Comparison of ENCODE assay signal across 22 cellular contexts in genomic region chr6:21171801-21172200, GRCh38.
A peak's percentile ranks its signal among the peaks of the same experiment; 100 is the strongest.
DNase-seq lines count a peak whose midpoint lies in the region; ATAC-seq and TF ChIP-seq lines count a peak whose summit lies in the region.
"Had no signal": no experiment of that assay in that cellular context is flagged by ENCODE, and none has a peak within 500 bp of the region (broad histone marks: within the 10 kb centered on the region; RNA-seq: fewer than 3 reads in every experiment).

No MANE protein-coding gene starts in this region.

- no peak overlapping the region for H2AFZ ChIP-seq in PC-3 (ENCODE audit: low read length)
- H2AFZ ChIP-seq: GM23248 had no signal

- H3K4me3 Mint-ChIP-seq in T-helper 17 cell: no peak overlapping the region
- H3K4me3 Mint-ChIP-seq in CD8-positive, alpha-beta T cell: no peak overlapping the region
- H3K4me3 Mint-ChIP-seq: CD4-positive, CD25-positive, alpha-beta regulatory T cell; H9 had no signal

- DNase-seq in HT1080 (ENCODE audit: low read depth) (peak; percentile 17), PC-3 (peak; percentile 15), astrocyte of the spinal cord (ENCODE audit: low read depth, low spot score) (peak; percentile 24), non-pigmented ciliary epithelial cell (ENCODE audit: low read depth) (peak; percentile 26), T-helper 17 cell (no peak), NCI-H82 treated with DMSO at 0.1 percent for 48 hours (lab: John Stamatoyannopoulos, UW; ENCODE audit: unreplicated experiment) (no peak)
- no peak for DNase-seq in CD8-positive, alpha-beta T cell
- DNase-seq: CD4-positive, CD25-positive, alpha-beta regulatory T cell; COR-L47; DMS79; GM23248; H9; Karpas-422; MV-4-11; NCI-H1694 treated with DMSO at 0.1 percent for 48 hours; NCI-H2081 treated with DMSO at 0.1 percent for 48 hours; NCI-H2171 treated with DMSO at 0.1 percent for 48 hours; NCI-H524 treated with DMSO at 0.1 percent for 48 hours; NCI-H82; OCI-M1; Right ventricle myocardium superior had no signal

- no peak overlapping the region for H3K27ac ChIP-seq in PC-3 (ENCODE audit: low read length)
- no peak overlapping the region for H3K27ac ChIP-seq in CD8-positive, alpha-beta T cell (ENCODE audit: low read depth, low read length)
- H3K27ac ChIP-seq: GM23248 had no signal

- H3F3A ChIP-seq in PC-3 (ENCODE audit: low read length, unreplicated experiment): no peaks in the 10 kb centered on the region

- no peaks in the 10 kb centered on the region for H3K79me2 ChIP-seq in PC-3 (ENCODE audit: low read length)

- no peak overlapping the region for H3K9ac ChIP-seq in PC-3 (ENCODE audit: low read length)
- H3K9ac ChIP-seq: GM23248 had no signal

- H3K9me2 ChIP-seq in PC-3 (replicated peaks; ENCODE audit: low read length): no peaks in the 10 kb centered on the region

- no peaks in the 10 kb centered on the region for H3K27me3 ChIP-seq in PC-3 (ENCODE audit: low read length)
- H3K27me3 ChIP-seq in CD8-positive, alpha-beta T cell (ENCODE audit: insufficient read depth, low read length): no peaks in the 10 kb centered on the region

- H3K4me1 ChIP-seq in PC-3 (ENCODE audit: insufficient read depth, low read length): peaks cover 8% of the 10 kb centered on the region; the same call in 1 of the 2 replicates
- no peaks in the 10 kb centered on the region for H3K4me1 ChIP-seq in CD8-positive, alpha-beta T cell (ENCODE audit: insufficient read depth, low read length)

- H3K4me1 Mint-ChIP-seq in T-helper 17 cell: peaks cover 2% of the 10 kb centered on the region
- H3K4me1 Mint-ChIP-seq in CD8-positive, alpha-beta T cell (ENCODE audit: low read depth): no peaks in the 10 kb centered on the region

- H4K20me1 ChIP-seq in PC-3 (ENCODE audit: low read length): no peaks in the 10 kb centered on the region

- POLR2A ChIA-PET in PC-3 (lab: Charles Lee; ENCODE audit: unreplicated experiment): no interaction called here
- POLR2A ChIA-PET in CD8-positive, alpha-beta T cell (lab: Charles Lee): no interaction called here

- ATAC-seq in PC-3: no peak
- ATAC-seq in T-helper 17 cell: no peak
- no peak for ATAC-seq in CD8-positive, alpha-beta T cell
- ATAC-seq: GM12878 had no signal

- H3K36me3 Mint-ChIP-seq in T-helper 17 cell (ENCODE audit: low read depth): no peaks in the 10 kb centered on the region
- peaks cover 19% of the 10 kb centered on the region for H3K36me3 Mint-ChIP-seq in CD8-positive, alpha-beta T cell

- in situ Hi-C loops in astrocyte of the spinal cord (cut with HindIII; ENCODE audit: low sequenced_read_pairs): no loop called here

- H3K4me3 ChIP-seq in PC-3 (ENCODE audit: low read length) (no peak overlapping the region), astrocyte of the spinal cord (ENCODE audit: low read depth, low read length) (no peak overlapping the region)
- no peak overlapping the region for H3K4me3 ChIP-seq in CD8-positive, alpha-beta T cell (ENCODE audit: low read depth, low read length)
- H3K4me3 ChIP-seq: GM12878, GM23248 had no signal

- no peaks in the 10 kb centered on the region for H3K27me3 Mint-ChIP-seq in T-helper 17 cell
- no peaks in the 10 kb centered on the region for H3K27me3 Mint-ChIP-seq in CD8-positive, alpha-beta T cell (ENCODE audit: low read depth)
- H3K27me3 Mint-ChIP-seq: CD4-positive, CD25-positive, alpha-beta regulatory T cell had no signal

- TF ChIP-seq CTCF in PC-3 (conservative IDR thresholded peaks at IDR 0.05; ENCODE audit: low read depth, low read length): no peak
- TF ChIP-seq CTCF in astrocyte of the spinal cord (IDR thresholded peaks at IDR 0.05; ENCODE audit: low read depth, low read length): no peak
- no peak for TF ChIP-seq CTCF in CD8-positive, alpha-beta T cell (IDR thresholded peaks at IDR 0.05)

- no peak overlapping the region for H3K27ac Mint-ChIP-seq in T-helper 17 cell
- no peak overlapping the region for H3K27ac Mint-ChIP-seq in CD8-positive, alpha-beta T cell
- H3K27ac Mint-ChIP-seq: CD4-positive, CD25-positive, alpha-beta regulatory T cell; H9 had no signal

- CTCF ChIA-PET in PC-3 (lab: Charles Lee): no interaction called here
- CTCF ChIA-PET in CD8-positive, alpha-beta T cell (lab: Charles Lee): no interaction called here

- BruUV-seq in PC-3 (replicated peaks; lab: Mats Ljungman, UMichigan): no TSS peak

- H3K4me2 ChIP-seq in PC-3 (ENCODE audit: low read length): no peak overlapping the region

- no peaks in the 10 kb centered on the region for H3K36me3 ChIP-seq in PC-3 (ENCODE audit: low read depth, low read length)
- H3K36me3 ChIP-seq in CD8-positive, alpha-beta T cell (ENCODE audit: insufficient read depth, low read length): no peaks in the 10 kb centered on the region

- H3K9me3 ChIP-seq in PC-3 (ENCODE audit: low read length) (no peaks in the 10 kb centered on the region), T-helper 17 cell (ENCODE audit: control insufficient read depth, low read length, poor library complexity, severe bottlenecking) (no peaks in the 10 kb centered on the region)
- no peaks in the 10 kb centered on the region for H3K9me3 ChIP-seq in CD8-positive, alpha-beta T cell (ENCODE audit: low read length)

- intact Hi-C loops in PC-3 (cut with micrococcal nuclease): no loop called here
- intact Hi-C loops in CD8-positive, alpha-beta T cell (cut with DNase I, micrococcal nuclease): no loop called here

- no peaks in the 10 kb centered on the region for H3K9me3 Mint-ChIP-seq in CD8-positive, alpha-beta T cell
- H3K9me3 Mint-ChIP-seq: H9 had no signal

Comparison
In these comparisons a context has a peak if more than half of its experiments do, and no peak if none do; other contexts are left out.
1. DNase-seq: peak in HT1080 (single experiment), PC-3 (single experiment), astrocyte of the spinal cord (single experiment) and non-pigmented ciliary epithelial cell (single experiment); none in T-helper 17 cell (0 of 3), NCI-H82 treated with DMSO at 0.1 percent for 48 hours (single experiment) and CD8-positive, alpha-beta T cell (0 of 7).